Comparison of ENCODE assay signal across 9 cellular contexts in genomic region chrX:133986008-133986683, GRCh38. TPM values are rescaled to one million over a fixed set of nuclear protein-coding genes. Genes with fewer than 3 reads are reported as not detected.
A peak's percentile ranks its signal among the peaks of the same experiment; 100 is the strongest.
DNase-seq lines count a peak whose midpoint lies in the region; ATAC-seq, FAIRE-seq and TF ChIP-seq lines count a peak whose summit lies in the region.
"Had no signal": no experiment of that assay in that cellular context is flagged by ENCODE, and none has a peak within 500 bp of the region (broad histone marks: within the 10 kb centered on the region; RNA-seq: fewer than 3 reads in every experiment).

No MANE protein-coding gene starts in this region.

- no peak overlapping the region for H3K23ac ChIP-seq in mesendoderm (ENCODE audit: low read length)

- no peak for FAIRE-seq in bronchial epithelial cell (lab: Jason Lieb, UNC)

- POLR2A ChIA-PET in RWPE1 (lab: Yijun Ruan, JAX; ENCODE audit: low non-redundant PET): no interaction called here

- H3K36me3 Mint-ChIP-seq in type B pancreatic cell: peaks cover 7% of the 10 kb centered on the region

- no peak overlapping the region for H4K8ac ChIP-seq in mesendoderm (ENCODE audit: low read depth, low read length)

- H3K9ac ChIP-seq in mesendoderm (ENCODE audit: low read length): no peak overlapping the region

- CTCF ChIA-PET in RWPE1 (lab: Yijun Ruan, JAX): no interaction called here

- H3K56ac ChIP-seq in mesendoderm (ENCODE audit: low read length): peak overlapping the region; percentile 49

- no peak overlapping the region for H2BK15ac ChIP-seq in mesendoderm (replicated peaks; ENCODE audit: low read depth)

- H3K27ac Mint-ChIP-seq in type B pancreatic cell: peak overlapping the region; percentile 43

- H3K4me2 ChIP-seq in mesendoderm (ENCODE audit: low read length): peak overlapping the region; percentile 56

- ATAC-seq in heart left ventricle: no peak
- ATAC-seq in left cardiac atrium: no peak
- no peak for ATAC-seq in GM21515 (IDR thresholded peaks at IDR 0.05; ENCODE audit: unreplicated experiment)
- ATAC-seq in GM21423 (IDR thresholded peaks at IDR 0.05; ENCODE audit: unreplicated experiment): no peak

- no peak overlapping the region for H2BK5ac ChIP-seq in mesendoderm (ENCODE audit: low read length)

- H2BK120ac ChIP-seq in mesendoderm (ENCODE audit: low read depth, low read length): no peak overlapping the region

- no peak for TF ChIP-seq POLR2A in heart left ventricle (IDR thresholded peaks at IDR 0.05)

- H3K4me1 ChIP-seq in heart left ventricle: peaks cover 0 to 5% (median 0%) of the 10 kb centered on the region in 12 donors
- no peaks in the 10 kb centered on the region for H3K4me1 ChIP-seq in mesendoderm (ENCODE audit: control insufficient read depth, low read depth, low read length)

- H4K5ac ChIP-seq in mesendoderm (ENCODE audit: low read length): no peak overlapping the region

- H3K27me3 ChIP-seq in heart left ventricle: peaks cover 0 to 58% (median 3%) of the 10 kb centered on the region in 9 donors
- H3K27me3 ChIP-seq in bronchial epithelial cell (ENCODE audit: control insufficient read depth, insufficient read depth, low read length): peaks cover 11% of the 10 kb centered on the region
- no peaks in the 10 kb centered on the region for H3K27me3 ChIP-seq in mesendoderm (ENCODE audit: insufficient read depth, low read length, poor library complexity)

- H3K4ac ChIP-seq in mesendoderm (ENCODE audit: low read depth, low read length): no peak overlapping the region

- H3K27ac ChIP-seq in heart left ventricle (no peak overlapping the region), mesendoderm (ENCODE audit: low read depth, low read length) (no peak overlapping the region), RWPE1 (no peak overlapping the region)

- H3K27me3 Mint-ChIP-seq in type B pancreatic cell: peaks cover 39% of the 10 kb centered on the region

- no peaks in the 10 kb centered on the region for H3K9me3 Mint-ChIP-seq in type B pancreatic cell

- H3K36me3 ChIP-seq in heart left ventricle (no peaks in the 10 kb centered on the region), bronchial epithelial cell (ENCODE audit: control insufficient read depth, insufficient read depth, low read length) (no peaks in the 10 kb centered on the region), mesendoderm (ENCODE audit: control insufficient read depth, insufficient read depth, low read length) (no peaks in the 10 kb centered on the region)

- peaks cover 51% of the 10 kb centered on the region for H3K4me1 Mint-ChIP-seq in type B pancreatic cell (ENCODE audit: unreplicated experiment)

- WGBS in heart left ventricle, 4 donors: 8 to 53% (median 28%) methylated on average over 14 of the region's 14 CpGs
- WGBS in mesendoderm (ENCODE audit: extremely low coverage, insufficient coverage, low lambda C conversion rate): no CpG with 5 or more reads among the region's 14 CpGs

- no peak overlapping the region for H3K18ac ChIP-seq in mesendoderm (ENCODE audit: low read length)

- no peak overlapping the region for H2AK5ac ChIP-seq in mesendoderm (ENCODE audit: low read length)

- peak overlapping the region in 10 of 12 donors; percentile 26 to 51 (median 40) for H3K4me3 ChIP-seq in heart left ventricle
- H3K4me3 ChIP-seq in bronchial epithelial cell (ENCODE audit: low read depth, low read length): peak overlapping the region; percentile 36
- H3K4me3 ChIP-seq in mesendoderm (ENCODE audit: low read length): no peak overlapping the region

- no peak for TF ChIP-seq CTCF in heart left ventricle (IDR thresholded peaks at IDR 0.05)
- no peak for TF ChIP-seq CTCF in bronchial epithelial cell (IDR thresholded peaks at IDR 0.05; ENCODE audit: insufficient read depth, low read length, severe bottlenecking)
- TF ChIP-seq CTCF in type B pancreatic cell (conservative IDR thresholded peaks at IDR 0.05): no peak
- TF ChIP-seq CTCF in RWPE1 (conservative IDR thresholded peaks at IDR 0.05; ENCODE audit: low read depth): no peak

- DNase-seq in heart left ventricle (no peak), left cardiac atrium (no peak), bronchial epithelial cell (ENCODE audit: low read depth) (no peak), mesendoderm (no peak), type B pancreatic cell (ENCODE audit: extremely low spot score, unreplicated experiment) (no peak), RWPE1 (ENCODE audit: low spot score) (no peak)
- DNase-seq: KG1 had no signal

- H3K4me3 Mint-ChIP-seq in type B pancreatic cell: peak overlapping the region; percentile 93

- H3K79me2 ChIP-seq in mesendoderm (ENCODE audit: control insufficient read depth, insufficient read depth, low read length): no peaks in the 10 kb centered on the region

- no peaks in the 10 kb centered on the region for H3K9me3 ChIP-seq in heart left ventricle

- no peaks in the 10 kb centered on the region for H3K79me1 ChIP-seq in mesendoderm (ENCODE audit: low read length)

- intact Hi-C loops in heart left ventricle (cut with DNase I) (no loop called here), left cardiac atrium (cut with DNase I) (no loop called here)

RNA-seq across cellular contexts. Expression of gene GPC3, which starts 0.8 kb away (rescaled TPM):
- total RNA-seq in heart left ventricle: 10 to 100 TPM in 1 of 9 donors, 1 to 10 TPM in 7, under 1 TPM in 1; 0.65 to 16.9 (median 3.2) TPM
- polyA plus RNA-seq in heart left ventricle: 1 to 10 TPM in 1 of 2 donors, under 1 TPM in 1; 0.19 to 1.6 TPM
- 10 to 100 TPM in 1 of 2 donors, 1 to 10 TPM in 1; 8.3 to 15.0 TPM for total RNA-seq in left cardiac atrium
- 0.26 and 0.90 TPM in 2 replicates for total RNA-seq in bronchial epithelial cell
- polyA plus RNA-seq in mesendoderm (2013, experiment 1 of 2): 16.0 TPM
- polyA plus RNA-seq in mesendoderm (2013, experiment 2 of 2): 15.7 TPM
- 192 and 628 TPM in 2 replicates for total RNA-seq in type B pancreatic cell (ENCODE audit: low replicate concordance)

Comparison
In these comparisons a context has a peak if more than half of its experiments do, and no peak if none do; other contexts are left out.
1. RNA of gene GPC3, which starts 0.8 kb away (total RNA-seq): 192 to 628 TPM in type B pancreatic cell; 8.3 to 15.0 TPM in left cardiac atrium, 0.65 to 16.9 TPM in heart left ventricle and 0.26 to 0.90 TPM in bronchial epithelial cell; every median in the first group is over 10 times any median in the second.